17 cellular contexts compared by ENCODE assay signal in genomic region chr11:2095542-2095941, GRCh38. TPM values are rescaled to one million over a fixed set of nuclear protein-coding genes. Genes with fewer than 3 reads are reported as not detected.
"Had no signal": no experiment of that assay in that cellular context is flagged by ENCODE, and none has a peak within 500 bp of the region (broad histone marks: within the 10 kb centered on the region; RNA-seq: fewer than 3 reads in every experiment).

No MANE protein-coding gene starts in this region.

- H3K27ac ChIP-seq: body of pancreas, coronary artery, esophagus muscularis mucosa, left lung, parathyroid adenoma, transverse colon had no signal

- H3K9ac ChIP-seq: parathyroid adenoma had no signal

- H3K4me1 ChIP-seq: parathyroid adenoma had no signal

- DNase-seq: activated CD4-positive, alpha-beta T cell treated with anti-CD3 and anti-CD28 coated beads, Interleukin-2, amount 50 U/mL, for 4 hours; body of pancreas; central memory CD4-positive, alpha-beta T cell; hippocampal formation; small intestine; stimulated activated CD4-positive, alpha-beta T cell treated with anti-CD3 and anti-CD28 coated beads, Interleukin-4, amount 100 ng/mL, for 24 hours; stimulated activated naive CD4-positive, alpha-beta T cell; substantia nigra; T-cell; T-helper 9 cell; transverse colon had no signal

- H2AFZ ChIP-seq: parathyroid adenoma had no signal

- H3K36me3 ChIP-seq: esophagus muscularis mucosa, left lung, transverse colon had no signal

- H3K9me3 ChIP-seq: body of pancreas, esophagus muscularis mucosa, left lung, transverse colon had no signal

- H3K4me3 ChIP-seq: body of pancreas, coronary artery, esophagus muscularis mucosa, left lung, transverse colon had no signal

- ATAC-seq: body of pancreas, left lung, T-cell had no signal

- H3K27me3 ChIP-seq: body of pancreas had no signal

RNA-seq across cellular contexts. Expression of gene IGF2, which starts 43.6 kb away (rescaled TPM):
- polyA plus RNA-seq: keratinocyte, neural cell had no signal
